Comparison of ENCODE assay signal across 1 cellular context in genomic region chr5:89315194-89315593, GRCh38.
TF ChIP-seq lines count a peak whose summit lies in the region.

No MANE protein-coding gene starts in this region.

TF ChIP-seq in H1, 55 proteins besides CTCF, POLR2A, EP300 and RAD21:
- TF ChIP-seq RXRA (IDR thresholded peaks at IDR 0.05; ENCODE audit: insufficient read depth, low read depth, low read length) (no peak), FOSL1 (IDR thresholded peaks at IDR 0.05; ENCODE audit: insufficient read depth, low read depth, low read length) (no peak), TAF1 (IDR thresholded peaks at IDR 0.05; ENCODE audit: low read depth, low read length) (no peak), SIN3A (conservative IDR thresholded peaks at IDR 0.05 in 1 of 2, IDR thresholded peaks at IDR 0.05 in 1 of 2; ENCODE audit: low read depth in 1 of 2, low read length in 2 of 2) (no peak), CBX5 (IDR thresholded peaks at IDR 0.05; ENCODE audit: low read depth, low read length) (no peak), SP2 (IDR thresholded peaks at IDR 0.05; ENCODE audit: low read length) (no peak), ZNF274 (IDR thresholded peaks at IDR 0.05; ENCODE audit: borderline replicate concordance, extremely low read depth, low read length) (no peak), CEBPB (IDR thresholded peaks at IDR 0.05; ENCODE audit: low read depth, low read length) (no peak), BACH1 (IDR thresholded peaks at IDR 0.05; ENCODE audit: low read length) (no peak), CHD1 (IDR thresholded peaks at IDR 0.05; ENCODE audit: low read depth, low read length) (no peak), RFX5 (IDR thresholded peaks at IDR 0.05; ENCODE audit: borderline replicate concordance, low read depth, low read length) (no peak)
